In genomic region chr7:140054751-140055150, GRCh38 we compare ENCODE assay signal across 13 cellular contexts. TPM values are rescaled to one million over a fixed set of nuclear protein-coding genes. Genes with fewer than 3 reads are reported as not detected.
DNase-seq lines count a peak whose midpoint lies in the region; ATAC-seq and TF ChIP-seq lines count a peak whose summit lies in the region.
"Had no signal": no experiment of that assay in that cellular context is flagged by ENCODE, and none has a peak within 500 bp of the region (broad histone marks: within the 10 kb centered on the region; RNA-seq: fewer than 3 reads in every experiment).

No MANE protein-coding gene starts in this region.

- peaks cover 59% of the 10 kb centered on the region for H3K4me1 Mint-ChIP-seq in activated CD4-positive, alpha-beta T cell treated with anti-CD3 and anti-CD28 coated beads, Interleukin-2, amount 10 ng/mL, durations not matched to agents 24 days and 14 days
- H3K4me1 Mint-ChIP-seq in CD8-positive, alpha-beta T cell (ENCODE audit: low read depth) = peaks cover 62% of the 10 kb centered on the region
- H3K4me1 Mint-ChIP-seq in activated naive CD8-positive, alpha-beta T cell treated with anti-CD3 and anti-CD28 coated beads, Interleukin-2, amount 50 U/mL, for 24 hours = peaks cover 41% of the 10 kb centered on the region
- H3K4me1 Mint-ChIP-seq in osteocyte (ENCODE audit: unreplicated experiment) = peaks cover 21% of the 10 kb centered on the region

- no peak for ATAC-seq in CD8-positive, alpha-beta T cell
- ATAC-seq in activated naive CD8-positive, alpha-beta T cell treated with anti-CD3 and anti-CD28 coated beads, Interleukin-2, amount 50 U/mL, for 24 hours = no peak

- H3K27me3 Mint-ChIP-seq in activated CD4-positive, alpha-beta T cell treated with anti-CD3 and anti-CD28 coated beads, Interleukin-2, amount 10 ng/mL, durations not matched to agents 24 days and 14 days = no peaks in the 10 kb centered on the region
- H3K27me3 Mint-ChIP-seq in CD8-positive, alpha-beta T cell (ENCODE audit: low read depth) = no peaks in the 10 kb centered on the region
- no peaks in the 10 kb centered on the region for H3K27me3 Mint-ChIP-seq in activated naive CD8-positive, alpha-beta T cell treated with anti-CD3 and anti-CD28 coated beads, Interleukin-2, amount 50 U/mL, for 24 hours
- no peaks in the 10 kb centered on the region for H3K27me3 Mint-ChIP-seq in osteocyte (ENCODE audit: unreplicated experiment)

- no peak for DNase-seq in activated CD4-positive, alpha-beta T cell treated with anti-CD3 and anti-CD28 coated beads, Interleukin-2, amount 10 ng/mL, durations not matched to agents 24 days and 14 days
- DNase-seq in activated CD4-positive, alpha-beta T cell treated with anti-CD3 and anti-CD28 coated beads for 4 hours = no peak
- peak in 1 of 7 experiments; percentile 41 for DNase-seq in CD8-positive, alpha-beta T cell
- DNase-seq in activated naive CD8-positive, alpha-beta T cell treated with anti-CD3 and anti-CD28 coated beads, Interleukin-2, amount 50 U/mL, for 24 hours = no peak
- DNase-seq in osteocyte (ENCODE audit: extremely low spot score, unreplicated experiment) = peak; percentile 34
- DNase-seq in OCI-M1 (lab: John Stamatoyannopoulos, UW) = no peak
- DNase-seq in NAMALWA (ENCODE audit: low spot score) = no peak
- no peak for DNase-seq in inferior parietal cortex (ENCODE audit: extremely low spot score)
- DNase-seq: MG63, NCI-H1105, NCI-H187, NCI-H510A had no signal

- no peaks in the 10 kb centered on the region for H3K9me3 Mint-ChIP-seq in activated CD4-positive, alpha-beta T cell treated with anti-CD3 and anti-CD28 coated beads, Interleukin-2, amount 10 ng/mL, durations not matched to agents 24 days and 14 days
- no peaks in the 10 kb centered on the region for H3K9me3 Mint-ChIP-seq in CD8-positive, alpha-beta T cell
- no peaks in the 10 kb centered on the region for H3K9me3 Mint-ChIP-seq in activated naive CD8-positive, alpha-beta T cell treated with anti-CD3 and anti-CD28 coated beads, Interleukin-2, amount 50 U/mL, for 24 hours
- no peaks in the 10 kb centered on the region for H3K9me3 Mint-ChIP-seq in osteocyte (ENCODE audit: unreplicated experiment)

- peaks cover 5% of the 10 kb centered on the region for H3K4me1 ChIP-seq in CD8-positive, alpha-beta T cell (ENCODE audit: insufficient read depth, low read length)

- CTCF ChIA-PET in CD8-positive, alpha-beta T cell (lab: Charles Lee) = no interaction called here

- H3K9me3 ChIP-seq in CD8-positive, alpha-beta T cell (ENCODE audit: low read length) = no peaks in the 10 kb centered on the region
- H3K9me3 ChIP-seq: MG63 had no signal

- POLR2A ChIA-PET in CD8-positive, alpha-beta T cell (lab: Charles Lee) = interaction anchor here (1.1 kb wide), 1 partner anchor 8 kb away, joined by 3 read pairs; the partner anchor contains the start of gene PARP12

- no peaks in the 10 kb centered on the region for H3K36me3 ChIP-seq in CD8-positive, alpha-beta T cell (ENCODE audit: insufficient read depth, low read length)

- H3K4me3 Mint-ChIP-seq in activated CD4-positive, alpha-beta T cell treated with anti-CD3 and anti-CD28 coated beads, Interleukin-2, amount 10 ng/mL, durations not matched to agents 24 days and 14 days = no peak overlapping the region
- no peak overlapping the region for H3K4me3 Mint-ChIP-seq in CD8-positive, alpha-beta T cell
- H3K4me3 Mint-ChIP-seq in activated naive CD8-positive, alpha-beta T cell treated with anti-CD3 and anti-CD28 coated beads, Interleukin-2, amount 50 U/mL, for 24 hours = no peak overlapping the region
- H3K4me3 Mint-ChIP-seq in osteocyte (ENCODE audit: unreplicated experiment) = no peak overlapping the region

- peak overlapping the region; percentile 32 for H3K27ac Mint-ChIP-seq in activated CD4-positive, alpha-beta T cell treated with anti-CD3 and anti-CD28 coated beads, Interleukin-2, amount 10 ng/mL, durations not matched to agents 24 days and 14 days
- peak overlapping the region; percentile 34 for H3K27ac Mint-ChIP-seq in CD8-positive, alpha-beta T cell
- peak overlapping the region; percentile 55 for H3K27ac Mint-ChIP-seq in activated naive CD8-positive, alpha-beta T cell treated with anti-CD3 and anti-CD28 coated beads, Interleukin-2, amount 50 U/mL, for 24 hours
- no peak overlapping the region for H3K27ac Mint-ChIP-seq in osteocyte (ENCODE audit: unreplicated experiment)

- intact Hi-C loops in activated CD4-positive, alpha-beta T cell treated with anti-CD3 and anti-CD28 coated beads, Interleukin-2, amount 10 ng/mL, durations not matched to agents 24 days and 14 days (cut with micrococcal nuclease) = no loop called here
- intact Hi-C loops in CD8-positive, alpha-beta T cell (cut with DNase I, micrococcal nuclease) = no loop called here

- no peak for TF ChIP-seq CTCF in CD8-positive, alpha-beta T cell (IDR thresholded peaks at IDR 0.05)
- no peak for TF ChIP-seq CTCF in osteocyte (IDR thresholded peaks at IDR 0.05)

- no peak overlapping the region for H3K27ac ChIP-seq in CD8-positive, alpha-beta T cell (ENCODE audit: low read depth, low read length)
- H3K27ac ChIP-seq: KMS-11 had no signal

- H3K4me3 ChIP-seq in CD8-positive, alpha-beta T cell (ENCODE audit: low read depth, low read length) = no peak overlapping the region
- H3K4me3 ChIP-seq: MG63 had no signal

- peaks cover 67% of the 10 kb centered on the region for H3K36me3 Mint-ChIP-seq in activated CD4-positive, alpha-beta T cell treated with anti-CD3 and anti-CD28 coated beads, Interleukin-2, amount 10 ng/mL, durations not matched to agents 24 days and 14 days (ENCODE audit: low read depth)
- peaks cover 70% of the 10 kb centered on the region for H3K36me3 Mint-ChIP-seq in CD8-positive, alpha-beta T cell
- H3K36me3 Mint-ChIP-seq in activated naive CD8-positive, alpha-beta T cell treated with anti-CD3 and anti-CD28 coated beads, Interleukin-2, amount 50 U/mL, for 24 hours (ENCODE audit: low read depth) = peaks cover 37% of the 10 kb centered on the region
- peaks cover 36% of the 10 kb centered on the region for H3K36me3 Mint-ChIP-seq in osteocyte (ENCODE audit: unreplicated experiment)

- H3K27me3 ChIP-seq in CD8-positive, alpha-beta T cell (ENCODE audit: insufficient read depth, low read length) = no peaks in the 10 kb centered on the region
- H3K27me3 ChIP-seq: MG63 had no signal

RNA-seq across cellular contexts. Expression of gene PARP12, which starts 8.0 kb away (rescaled TPM):
- total RNA-seq in activated CD4-positive, alpha-beta T cell treated with anti-CD3 and anti-CD28 coated beads, Interleukin-2, amount 10 ng/mL, durations not matched to agents 24 days and 14 days = 53.3 and 55.9 TPM in 2 replicates
- total RNA-seq in CD8-positive, alpha-beta T cell = 10 to 100 TPM; 70.3 to 85.5 TPM
- 26.9 and 27.5 TPM in 2 replicates for total RNA-seq in osteocyte
